In genomic region chr1:110370827-110371226, GRCh38 we compare ENCODE assay signal across 11 cellular contexts. TPM values are rescaled to one million over a fixed set of nuclear protein-coding genes. Genes with fewer than 3 reads are reported as not detected.
DNase-seq lines count a peak whose midpoint lies in the region; ATAC-seq, FAIRE-seq and TF ChIP-seq lines count a peak whose summit lies in the region.
"Had no signal": no experiment of that assay in that cellular context is flagged by ENCODE, and none has a peak within 500 bp of the region (broad histone marks: within the 10 kb centered on the region; RNA-seq: fewer than 3 reads in every experiment).

No MANE protein-coding gene starts in this region.

- no peaks in the 10 kb centered on the region for H3K9me3 ChIP-seq in A549
- H3K9me3 ChIP-seq in WERI-Rb-1 (ENCODE audit: severe bottlenecking), result no peaks in the 10 kb centered on the region

- no peak overlapping the region for H3K4me3 ChIP-seq in A549
- no peak overlapping the region for H3K4me3 ChIP-seq in fibroblast of villous mesenchyme (ENCODE audit: low read depth, low read length)
- H3K4me3 ChIP-seq in WERI-Rb-1 (ENCODE audit: low read depth, low read length), result no peak overlapping the region

- no peak overlapping the region for H3K4me2 ChIP-seq in A549

- peaks cover 17% of the 10 kb centered on the region for H3K36me3 Mint-ChIP-seq in T-helper 2 cell treated with Interferon-gamma antibody and Interleukin-4, amounts not matched to agents 5 μg/mL and 100 μg/mL, for 36 hours (ENCODE audit: low read depth)

- CTCF ChIA-PET in A549 (lab: Yijun Ruan, JAX), result interaction anchor here (0.7 kb wide), 2 partner anchors 16 to 22 kb away, joined by 3 to 5 read pairs; no protein-coding TSS in a partner anchor

- no peak overlapping the region for H3K27ac Mint-ChIP-seq in T-helper 2 cell treated with Interferon-gamma antibody and Interleukin-4, amounts not matched to agents 5 μg/mL and 100 μg/mL, for 36 hours

- H3K36me3 ChIP-seq in WERI-Rb-1, result peaks cover 58% of the 10 kb centered on the region

- H3K27ac ChIP-seq in A549, result no peak overlapping the region
- H3K27ac ChIP-seq in WERI-Rb-1, result no peak overlapping the region

- no peaks in the 10 kb centered on the region for H3K9me3 Mint-ChIP-seq in T-helper 2 cell treated with Interferon-gamma antibody and Interleukin-4, amounts not matched to agents 5 μg/mL and 100 μg/mL, for 36 hours

- H3K4me1 Mint-ChIP-seq in T-helper 2 cell treated with Interferon-gamma antibody and Interleukin-4, amounts not matched to agents 5 μg/mL and 100 μg/mL, for 36 hours (ENCODE audit: low read depth), result peaks cover 11% of the 10 kb centered on the region

- TF ChIP-seq CTCF in A549 (IDR thresholded peaks at IDR 0.05) (no peak), fibroblast of villous mesenchyme (IDR thresholded peaks at IDR 0.05; ENCODE audit: insufficient read depth, low read depth, low read length) (no peak), WERI-Rb-1 (IDR thresholded peaks at IDR 0.05; ENCODE audit: low read depth, low read length) (no peak)

- TF ChIP-seq EP300 in A549 (IDR thresholded peaks at IDR 0.05), result no peak

- no peak for DNase-seq in A549 (ENCODE audit: low read depth in 1 of 2, low spot score in 1 of 2)
- DNase-seq in ELR (ENCODE audit: low read depth), result peak; percentile 79
- DNase-seq in T-helper 2 cell treated with Interferon-gamma antibody and Interleukin-4, amounts not matched to agents 5 μg/mL and 100 μg/mL, for 36 hours (ENCODE audit: low spot score), result peak; percentile 12
- peak; percentile 66 for DNase-seq in fibroblast of villous mesenchyme (ENCODE audit: low read depth)
- no peak for DNase-seq in WERI-Rb-1
- no peak for DNase-seq in activated effector memory CD4-positive, alpha-beta T cell treated with Interleukin-2 at 50 U/mL for 16 hours
- no peak for DNase-seq in stimulated activated naive CD4-positive, alpha-beta T cell (lab: John Stamatoyannopoulos, UW)
- DNase-seq: activated CD4-positive, alpha-beta T cell treated with anti-CD3 and anti-CD28 coated beads, Interleukin-2, amount 50 U/mL, for 1 hour; midbrain; NCI-H2029 treated with DMSO at 0.1 percent for 48 hours had no signal

- FAIRE-seq in A549 (lab: Jason Lieb, UNC), result no peak

- WGBS in A549 (ENCODE audit: missing lambda C conversion rate), result 5% methylated on average over 1 of the region's 1 CpG

- no peaks in the 10 kb centered on the region for H3K27me3 Mint-ChIP-seq in T-helper 2 cell treated with Interferon-gamma antibody and Interleukin-4, amounts not matched to agents 5 μg/mL and 100 μg/mL, for 36 hours (ENCODE audit: low read depth)

- H3K27me3 ChIP-seq in WERI-Rb-1 (ENCODE audit: insufficient read depth, low read depth, severe bottlenecking), result no peaks in the 10 kb centered on the region

- no peak for TF ChIP-seq RAD21 in A549 (conservative IDR thresholded peaks at IDR 0.05 in 1 of 2, IDR thresholded peaks at IDR 0.05 in 1 of 2)

- no peak overlapping the region for H3K4me3 Mint-ChIP-seq in T-helper 2 cell treated with Interferon-gamma antibody and Interleukin-4, amounts not matched to agents 5 μg/mL and 100 μg/mL, for 36 hours

- TF ChIP-seq POLR2A in A549 (IDR thresholded peaks at IDR 0.05; ENCODE audit: low read length), result no peak

- H3K4me1 ChIP-seq in A549, result peaks cover 16% of the 10 kb centered on the region; the same call in 2 of the 3 replicates

- peak; percentile 74 to 76; a peak in 4 of 6 replicates for ATAC-seq in A549
- ATAC-seq in HG03097 (IDR thresholded peaks at IDR 0.05; ENCODE audit: low FRiP score, unreplicated experiment), result no peak

- POLR2A ChIA-PET in A549 (lab: Yijun Ruan, JAX), result no interaction called here

TF ChIP-seq in A549, 52 proteins besides CTCF, POLR2A, EP300 and RAD21:
- TF ChIP-seq FOSL2 (IDR thresholded peaks at IDR 0.05) (no peak), FOSL2 (CRISPR knock-in tag; IDR thresholded peaks at IDR 0.05) (0 out of 2 replicates have a peak, but pooled peaks have one; percentile 24), ATOH8 (CRISPR knock-in tag; IDR thresholded peaks at IDR 0.05; ENCODE audit: low read depth) (no peak)

RNA-seq across cellular contexts. Expression of gene SLC16A4, which starts 20.0 kb away (rescaled TPM):
- 176 and 188 TPM in 2 replicates for polyA plus RNA-seq in A549 (2011; rRNA removed)
- polyA plus RNA-seq in A549 (2012; cell fraction: cytosol; rRNA removed), result 15.3 and 21.3 TPM in 2 replicates
- 7.4 and 12.9 TPM in 2 replicates for polyA plus RNA-seq in A549 (2012; cell fraction: nucleus; rRNA removed)
- polyA plus RNA-seq in A549 (2017; fragmentation: RNase III; extraction: RNeasy Plus Mini Kit Qiagen cat#74134 plus additional on column Dnase treatment), result 47.2 to 71.8 TPM (median 61.0 TPM) in 3 replicates
- polyA minus RNA-seq in A549 (2011; rRNA and poly(A)+ RNA removed), result 96.7 and 113 TPM in 2 replicates
- total RNA-seq in fibroblast of villous mesenchyme, result 73.4 and 241 TPM in 2 replicates

RNA-seq across cellular contexts. Expression of gene RBM15, which starts 31.6 kb away (rescaled TPM):
- 14.0 and 15.0 TPM in 2 replicates for polyA plus RNA-seq in A549 (2011; rRNA removed)
- polyA plus RNA-seq in A549 (2012; cell fraction: cytosol; rRNA removed), result 6.8 and 8.0 TPM in 2 replicates
- 8.3 and 9.2 TPM in 2 replicates for polyA plus RNA-seq in A549 (2012; cell fraction: nucleus; rRNA removed)
- 8.0 to 8.7 TPM (median 8.2 TPM) in 3 replicates for polyA plus RNA-seq in A549 (2017; fragmentation: RNase III; extraction: RNeasy Plus Mini Kit Qiagen cat#74134 plus additional on column Dnase treatment)
- polyA minus RNA-seq in A549 (2011; rRNA and poly(A)+ RNA removed), result 67.6 and 83.1 TPM in 2 replicates
- 42.2 and 54.0 TPM in 2 replicates for total RNA-seq in fibroblast of villous mesenchyme

RNA-seq across cellular contexts. Expression of gene LAMTOR5, which starts 36.7 kb away (rescaled TPM):
- polyA plus RNA-seq in A549 (2011; rRNA removed) (256 and 314 TPM in 2 replicates), A549 (2017; fragmentation: RNase III; extraction: RNeasy Plus Mini Kit Qiagen cat#74134 plus additional on column Dnase treatment) (217 to 254 TPM (median 251 TPM) in 3 replicates)
- polyA plus RNA-seq in A549 (2012; cell fraction: cytosol; rRNA removed), result 293 and 304 TPM in 2 replicates
- 86.8 and 153 TPM in 2 replicates for polyA plus RNA-seq in A549 (2012; cell fraction: nucleus; rRNA removed)
- 59.2 and 75.3 TPM in 2 replicates for polyA minus RNA-seq in A549 (2011; rRNA and poly(A)+ RNA removed)
- total RNA-seq in fibroblast of villous mesenchyme, result 57.3 and 64.3 TPM in 2 replicates

Comparison
In these comparisons a context has a peak if more than half of its experiments do, and no peak if none do; other contexts are left out.
1. DNase-seq: peak in ELR (single experiment), T-helper 2 cell treated with Interferon-gamma antibody and Interleukin-4, amounts not matched to agents 5 μg/mL and 100 μg/mL, for 36 hours (single experiment) and fibroblast of villous mesenchyme (single experiment); none in A549 (0 of 2), WERI-Rb-1 (single experiment), activated effector memory CD4-positive, alpha-beta T cell treated with Interleukin-2 at 50 U/mL for 16 hours (single experiment) and stimulated activated naive CD4-positive, alpha-beta T cell (0 of 6).